In genomic region chr10:70041016-70041415, GRCh38 we compare ENCODE assay signal across 26 cellular contexts.
"Had no signal": no experiment of that assay in that cellular context is flagged by ENCODE, and none has a peak within 500 bp of the region (broad histone marks: within the 10 kb centered on the region; RNA-seq: fewer than 3 reads in every experiment).

No MANE protein-coding gene starts in this region.

- H3K4me1 ChIP-seq: neural progenitor cell, parathyroid adenoma, psoas muscle, right lobe of liver, sigmoid colon, stomach, thyroid gland, tibial nerve, upper lobe of left lung, vagina had no signal

- H3K27me3 ChIP-seq: ovary, right lobe of liver, sigmoid colon, thyroid gland, tibial nerve, upper lobe of left lung, vagina had no signal

- H3K36me3 Mint-ChIP-seq: neural progenitor cell; stimulated activated effector memory CD8-positive, alpha-beta T cell treated with anti-CD3 and anti-CD28 coated beads, Interleukin-12 subunit alpha, Interleukin-12 subunit beta, amount 100 ng/mL, for 72 hours had no signal

- ATAC-seq: psoas muscle; right cardiac atrium; right lobe of liver; stimulated activated effector memory CD8-positive, alpha-beta T cell treated with anti-CD3 and anti-CD28 coated beads, Interleukin-12 subunit alpha, Interleukin-12 subunit beta, amount 100 ng/mL, for 72 hours; stimulated activated naive B cell treated with anti-CD40 and anti-IgM and Interleukin-4, amounts not matched to agents 10 μg/mL and 1 μg/mL and 100 μg/mL, for 72 hours had no signal

- H3K4me3 Mint-ChIP-seq: nephron; neural progenitor cell; stimulated activated effector memory CD8-positive, alpha-beta T cell treated with anti-CD3 and anti-CD28 coated beads, Interleukin-12 subunit alpha, Interleukin-12 subunit beta, amount 100 ng/mL, for 72 hours; stimulated activated naive B cell treated with anti-CD40 and anti-IgM and Interleukin-4, amounts not matched to agents 10 μg/mL and 1 μg/mL and 100 μg/mL, for 72 hours; stimulated activated naive CD8-positive, alpha-beta T cell treated with anti-CD3 and anti-CD28 coated beads, Interleukin-15, Interleukin-2, amounts not matched to agents 100 ng/mL and 50 ng/mL, for 24 hours had no signal

- H3K27ac Mint-ChIP-seq: nephron; neural progenitor cell; progenitor cell of endocrine pancreas; stimulated activated effector memory CD8-positive, alpha-beta T cell treated with anti-CD3 and anti-CD28 coated beads, Interleukin-12 subunit alpha, Interleukin-12 subunit beta, amount 100 ng/mL, for 72 hours; stimulated activated naive B cell treated with anti-CD40 and anti-IgM and Interleukin-4, amounts not matched to agents 10 μg/mL and 1 μg/mL and 100 μg/mL, for 72 hours; stimulated activated naive CD8-positive, alpha-beta T cell treated with anti-CD3 and anti-CD28 coated beads, Interleukin-15, Interleukin-2, amounts not matched to agents 100 ng/mL and 50 ng/mL, for 24 hours had no signal

- H3K9me3 ChIP-seq: ovary, psoas muscle, right lobe of liver, thyroid gland, upper lobe of left lung, vagina had no signal

- H3K27ac ChIP-seq: neural progenitor cell, ovary, parathyroid adenoma, psoas muscle, right lobe of liver, sigmoid colon, stomach, thoracic aorta, thyroid gland, tibial nerve, upper lobe of left lung, vagina had no signal

- H3K36me3 ChIP-seq: neural progenitor cell, ovary, right lobe of liver, sigmoid colon, stomach, thoracic aorta, thyroid gland, tibial nerve, upper lobe of left lung, vagina had no signal

- DNase-seq: occipital lobe; ovary; psoas muscle; right cardiac atrium; right lobe of liver; sigmoid colon; small intestine; stimulated activated CD4-positive, alpha-beta T cell treated with anti-CD3 and anti-CD28 coated beads, Interleukin-15, amount 100 ng/mL, for 24 hours; stimulated activated CD4-positive, alpha-beta T cell treated with anti-CD3 and anti-CD28 coated beads, Interleukin-2, amount 100 ng/mL, for 24 hours; stimulated activated CD4-positive, alpha-beta T cell treated with anti-CD3 and anti-CD28 coated beads, Interleukin-2, amount 100 ng/mL, for 48 hours; stimulated activated CD4-positive, alpha-beta T cell treated with anti-CD3 and anti-CD28 coated beads, Interleukin-4, amount 100 ng/mL, for 24 hours; stimulated activated naive B cell treated with anti-CD40 and anti-IgM and Interleukin-4, amounts not matched to agents 10 μg/mL and 1 μg/mL and 100 μg/mL, for 72 hours; stimulated activated naive CD4-positive, alpha-beta T cell treated with Interleukin-2 at 50 U/mL for 16 hours; stomach; thyroid gland; trophoblast cell; upper lobe of left lung had no signal

- H3K4me1 Mint-ChIP-seq: nephron; stimulated activated effector memory CD8-positive, alpha-beta T cell treated with anti-CD3 and anti-CD28 coated beads, Interleukin-12 subunit alpha, Interleukin-12 subunit beta, amount 100 ng/mL, for 72 hours; stimulated activated naive B cell treated with anti-CD40 and anti-IgM and Interleukin-4, amounts not matched to agents 10 μg/mL and 1 μg/mL and 100 μg/mL, for 72 hours had no signal

- H3K4me3 ChIP-seq: neural progenitor cell, ovary, psoas muscle, right lobe of liver, sigmoid colon, stomach, thoracic aorta, thyroid gland, tibial nerve, upper lobe of left lung, vagina had no signal
